ENCODE assay signal across 29 cellular contexts in genomic region chr3:166456291-166456690, GRCh38.
"Had no signal": no experiment of that assay in that cellular context is flagged by ENCODE, and none has a peak within 500 bp of the region (broad histone marks: within the 10 kb centered on the region; RNA-seq: fewer than 3 reads in every experiment).

No MANE protein-coding gene starts in this region.

- ATAC-seq: left colon; naive thymus-derived CD4-positive, alpha-beta T cell; pancreas; sciatic nerve; stimulated activated effector memory CD8-positive, alpha-beta T cell treated with anti-CD3 and anti-CD28 coated beads, Interleukin-12 subunit alpha, Interleukin-12 subunit beta, amount 100 ng/mL, for 72 hours; stimulated activated naive CD8-positive, alpha-beta T cell treated with anti-CD3 and anti-CD28 coated beads, Interleukin-15, amount 100 ng/mL, for 72 hours had no signal

- H3K36me3 Mint-ChIP-seq: activated naive CD4-positive, alpha-beta T cell treated with anti-CD3 and anti-CD28 coated beads, Interleukin-2, amount 10 ng/mL, durations not matched to agents 7 days and 5 days; naive thymus-derived CD4-positive, alpha-beta T cell; stimulated activated effector memory CD8-positive, alpha-beta T cell treated with anti-CD3 and anti-CD28 coated beads, Interleukin-12 subunit alpha, Interleukin-12 subunit beta, amount 100 ng/mL, for 72 hours had no signal

- H3K27ac ChIP-seq: breast epithelium, esophagus muscularis mucosa, foreskin keratinocyte, pancreas, prostate gland, thyroid gland, upper lobe of left lung, vagina had no signal

- H3K9me3 ChIP-seq: breast epithelium, esophagus muscularis mucosa, pancreas, prostate gland, thyroid gland, upper lobe of left lung, vagina had no signal

- H3K4me1 Mint-ChIP-seq: activated CD4-positive, alpha-beta memory T cell treated with anti-CD3 and anti-CD28 coated beads, Interleukin-2, amount 10 ng/mL, durations not matched to agents 7 days and 5 days; activated CD4-positive, alpha-beta T cell treated with anti-CD3 and anti-CD28 coated beads, Interleukin-2, amount 10 ng/mL, durations not matched to agents 7 days and 5 days; activated naive CD4-positive, alpha-beta T cell treated with anti-CD3 and anti-CD28 coated beads, Interleukin-2, amount 10 ng/mL, durations not matched to agents 7 days and 5 days; naive thymus-derived CD4-positive, alpha-beta T cell; stimulated activated effector memory CD8-positive, alpha-beta T cell treated with anti-CD3 and anti-CD28 coated beads, Interleukin-12 subunit alpha, Interleukin-12 subunit beta, amount 100 ng/mL, for 72 hours; stimulated activated naive CD8-positive, alpha-beta T cell treated with anti-CD3 and anti-CD28 coated beads, Interleukin-15, amount 100 ng/mL, for 72 hours had no signal

- H3K4me3 ChIP-seq: breast epithelium, esophagus muscularis mucosa, pancreas, prostate gland, thyroid gland, upper lobe of left lung, vagina had no signal

- H3K36me3 ChIP-seq: breast epithelium, esophagus muscularis mucosa, pancreas, prostate gland, thyroid gland, upper lobe of left lung, vagina had no signal

- H3K4me3 Mint-ChIP-seq: activated CD4-positive, alpha-beta memory T cell treated with anti-CD3 and anti-CD28 coated beads, Interleukin-2, amount 10 ng/mL, durations not matched to agents 7 days and 5 days; activated CD4-positive, alpha-beta T cell treated with anti-CD3 and anti-CD28 coated beads, Interleukin-2, amount 10 ng/mL, durations not matched to agents 7 days and 5 days; activated naive CD4-positive, alpha-beta T cell treated with anti-CD3 and anti-CD28 coated beads, Interleukin-2, amount 10 ng/mL, durations not matched to agents 7 days and 5 days; activated T-cell treated with anti-CD3 and anti-CD28 coated beads, Interleukin-2, amount 50 U/mL, for 24 hours; endodermal cell; naive thymus-derived CD4-positive, alpha-beta T cell; stimulated activated effector memory CD8-positive, alpha-beta T cell treated with anti-CD3 and anti-CD28 coated beads, Interleukin-12 subunit alpha, Interleukin-12 subunit beta, amount 100 ng/mL, for 72 hours; stimulated activated naive CD8-positive, alpha-beta T cell treated with anti-CD3 and anti-CD28 coated beads, Interleukin-15, amount 100 ng/mL, for 72 hours had no signal

- H3K27me3 Mint-ChIP-seq: activated CD4-positive, alpha-beta memory T cell treated with anti-CD3 and anti-CD28 coated beads, Interleukin-2, amount 10 ng/mL, durations not matched to agents 7 days and 5 days; activated CD4-positive, alpha-beta T cell treated with anti-CD3 and anti-CD28 coated beads, Interleukin-2, amount 10 ng/mL, durations not matched to agents 7 days and 5 days; activated naive CD4-positive, alpha-beta T cell treated with anti-CD3 and anti-CD28 coated beads, Interleukin-2, amount 10 ng/mL, durations not matched to agents 7 days and 5 days; activated T-cell treated with anti-CD3 and anti-CD28 coated beads, Interleukin-2, amount 50 U/mL, for 24 hours; naive thymus-derived CD4-positive, alpha-beta T cell; stimulated activated naive CD8-positive, alpha-beta T cell treated with anti-CD3 and anti-CD28 coated beads, Interleukin-15, amount 100 ng/mL, for 72 hours had no signal

- H3K27ac Mint-ChIP-seq: activated CD4-positive, alpha-beta memory T cell treated with anti-CD3 and anti-CD28 coated beads, Interleukin-2, amount 10 ng/mL, durations not matched to agents 7 days and 5 days; activated CD4-positive, alpha-beta T cell treated with anti-CD3 and anti-CD28 coated beads, Interleukin-2, amount 10 ng/mL, durations not matched to agents 7 days and 5 days; activated naive CD4-positive, alpha-beta T cell treated with anti-CD3 and anti-CD28 coated beads, Interleukin-2, amount 10 ng/mL, durations not matched to agents 7 days and 5 days; activated T-cell treated with anti-CD3 and anti-CD28 coated beads, Interleukin-2, amount 50 U/mL, for 24 hours; endodermal cell; naive thymus-derived CD4-positive, alpha-beta T cell; stimulated activated effector memory CD8-positive, alpha-beta T cell treated with anti-CD3 and anti-CD28 coated beads, Interleukin-12 subunit alpha, Interleukin-12 subunit beta, amount 100 ng/mL, for 72 hours; stimulated activated naive CD8-positive, alpha-beta T cell treated with anti-CD3 and anti-CD28 coated beads, Interleukin-15, amount 100 ng/mL, for 72 hours had no signal

- DNase-seq: activated CD4-positive, alpha-beta memory T cell treated with anti-CD3 and anti-CD28 coated beads, Interleukin-2, amount 10 ng/mL, durations not matched to agents 7 days and 5 days; activated CD4-positive, alpha-beta T cell treated with anti-CD3 and anti-CD28 coated beads, Interleukin-2, amount 10 ng/mL, durations not matched to agents 7 days and 5 days; activated CD4-positive, CD25-positive, alpha-beta regulatory T cell treated with anti-CD3 and anti-CD28 coated beads, Interleukin-2, amount 50 U/mL, for 72 hours; activated CD8-positive, alpha-beta memory T cell treated with anti-CD3 and anti-CD28 coated beads, Interleukin-2, amount 50 U/mL, for 48 hours; activated gamma-delta T cell; activated naive CD4-positive, alpha-beta T cell treated with anti-CD3 and anti-CD28 coated beads, Interleukin-2, amount 10 ng/mL, durations not matched to agents 7 days and 5 days; activated T-cell treated with anti-CD3 and anti-CD28 coated beads, Interleukin-2, amount 50 U/mL, for 24 hours; amniotic stem cell; central memory CD4-positive, alpha-beta T cell; endodermal cell; left colon; midbrain; naive thymus-derived CD4-positive, alpha-beta T cell; nucleus accumbens; pancreas; retina; small intestine; stimulated activated CD4-positive, alpha-beta T cell treated with anti-CD3 and anti-CD28 coated beads, Interleukin-4, amount 100 ng/mL, for 24 hours; stimulated activated naive CD8-positive, alpha-beta T cell treated with anti-CD3 and anti-CD28 coated beads, Interleukin-15, amount 100 ng/mL, for 72 hours; thyroid gland; upper lobe of left lung had no signal

- FAIRE-seq: keratinocyte, pancreas, small intestine had no signal

- H3K4me1 ChIP-seq: breast epithelium, esophagus muscularis mucosa, foreskin keratinocyte, pancreas, prostate gland, thyroid gland, upper lobe of left lung, vagina had no signal
